Comparison of ENCODE assay signal across 8 cellular contexts in genomic region chr10:124917939-124918830, GRCh38. TPM values are rescaled to one million over a fixed set of nuclear protein-coding genes. Genes with fewer than 3 reads are reported as not detected.
A peak's percentile ranks its signal among the peaks of the same experiment; 100 is the strongest.
DNase-seq lines count a peak whose midpoint lies in the region; ATAC-seq and TF ChIP-seq lines count a peak whose summit lies in the region.

No MANE protein-coding gene starts in this region.

- no peak for ATAC-seq in CD8-positive, alpha-beta T cell
- ATAC-seq in upper lobe of left lung (ENCODE audit: low FRiP score in 2 of 2): no peak

- DNase-seq in CD8-positive, alpha-beta T cell: peak in 1 of 7 experiments; percentile 6
- DNase-seq in brain microvascular endothelial cell (no peak), lower leg skin (ENCODE audit: low spot score in 2 of 2) (peak in 1 of 2 donors; percentile 28), upper lobe of left lung (no peak), mucosa of gallbladder (ENCODE audit: low spot score) (no peak), posterior vena cava (ENCODE audit: low spot score) (no peak), NCI-H748 (lab: John Stamatoyannopoulos, UW; ENCODE audit: unreplicated experiment) (no peak)

- no peak for TF ChIP-seq EP300 in upper lobe of left lung (IDR thresholded peaks at IDR 0.05)

- CTCF ChIA-PET in CD8-positive, alpha-beta T cell (lab: Charles Lee): no interaction called here

- H3K4me1 ChIP-seq in CD8-positive, alpha-beta T cell (ENCODE audit: insufficient read depth, low read length): peaks cover 26% of the 10 kb centered on the region
- H3K4me1 ChIP-seq in upper lobe of left lung: peaks cover 18 to 36% (median 19%) of the 10 kb centered on the region in 4 donors

- H3K9me3 Mint-ChIP-seq in CD8-positive, alpha-beta T cell: no peaks in the 10 kb centered on the region
- H3K9me3 Mint-ChIP-seq in IgD-negative memory B cell: no peaks in the 10 kb centered on the region

- H3K27ac ChIP-seq in CD8-positive, alpha-beta T cell (ENCODE audit: low read depth, low read length): peak overlapping the region; percentile 65
- H3K27ac ChIP-seq in brain microvascular endothelial cell: peak overlapping the region; percentile 97
- peak overlapping the region; percentile 97 to 98 (median 98) for H3K27ac ChIP-seq in upper lobe of left lung

- H3K4me3 ChIP-seq in CD8-positive, alpha-beta T cell (ENCODE audit: low read depth, low read length): peak overlapping the region; percentile 86
- H3K4me3 ChIP-seq in brain microvascular endothelial cell (ENCODE audit: low read depth, low read length) (peak overlapping the region; percentile 84), lower leg skin (ENCODE audit: low read depth, poor library complexity, severe bottlenecking) (peak overlapping the region; percentile 84), upper lobe of left lung (peak overlapping the region; percentile 61 to 87 (median 77))

- peaks cover 40% of the 10 kb centered on the region for H3K4me1 Mint-ChIP-seq in CD8-positive, alpha-beta T cell (ENCODE audit: low read depth)
- H3K4me1 Mint-ChIP-seq in IgD-negative memory B cell: peaks cover 20 to 26% (median 25%) of the 10 kb centered on the region in 3 donors

- H3K27me3 Mint-ChIP-seq in CD8-positive, alpha-beta T cell (ENCODE audit: low read depth): no peaks in the 10 kb centered on the region
- H3K27me3 Mint-ChIP-seq in IgD-negative memory B cell: no peaks in the 10 kb centered on the region

- WGBS in lower leg skin, 2 donors: 20% methylated on average over 23 of the region's 23 CpGs
- WGBS in upper lobe of left lung, 2 donors: 23 to 25% methylated on average over 23 of the region's 23 CpGs

- in situ Hi-C loops in brain microvascular endothelial cell (cut with HindIII; ENCODE audit: low pct_ligation_motif_present, low sequenced_read_pairs): no loop called here

- no peaks in the 10 kb centered on the region for H3K9me3 ChIP-seq in CD8-positive, alpha-beta T cell (ENCODE audit: low read length)
- H3K9me3 ChIP-seq in upper lobe of left lung: no peaks in the 10 kb centered on the region

- POLR2A ChIA-PET in CD8-positive, alpha-beta T cell (lab: Charles Lee): interaction anchor here (0.6 to 2.6 kb wide), 2 partner anchors 24 to 126 kb away, joined by 3 to 9 read pairs; partner anchors contain the start of gene EEF1AKMT2

- intact Hi-C loops in CD8-positive, alpha-beta T cell (cut with DNase I, micrococcal nuclease): loop anchor here (2.0 to 10.0 kb wide), 14 partner anchors 54 to 1963 kb away; partner anchors contain the start of genes EDRF1 (in 2 of the 2), FAM53B (in 2 of the 2), OAT (in 2 of the 2) and ACADSB (in 1 of the 2)
- intact Hi-C loops in lower leg skin (cut with DNase I; ENCODE audit: low total_unique reads): no loop called here
- intact Hi-C loops in posterior vena cava (cut with DNase I): no loop called here

- H3K36me3 ChIP-seq in CD8-positive, alpha-beta T cell (ENCODE audit: insufficient read depth, low read length): no peaks in the 10 kb centered on the region
- H3K36me3 ChIP-seq in brain microvascular endothelial cell (replicated peaks) (peaks cover 2% of the 10 kb centered on the region), upper lobe of left lung (peaks cover 0 to 7% (median 0%) of the 10 kb centered on the region in 4 donors)

- TF ChIP-seq POLR2A in lower leg skin (IDR thresholded peaks at IDR 0.05): no peak
- TF ChIP-seq POLR2A in upper lobe of left lung (IDR thresholded peaks at IDR 0.05): no peak

- no peaks in the 10 kb centered on the region for H3K27me3 ChIP-seq in CD8-positive, alpha-beta T cell (ENCODE audit: insufficient read depth, low read length)
- H3K27me3 ChIP-seq in brain microvascular endothelial cell (replicated peaks): no peaks in the 10 kb centered on the region
- H3K27me3 ChIP-seq in upper lobe of left lung: no peaks in the 10 kb centered on the region

- H3K36me3 Mint-ChIP-seq in CD8-positive, alpha-beta T cell: peaks cover 15% of the 10 kb centered on the region
- H3K36me3 Mint-ChIP-seq in IgD-negative memory B cell: peaks cover 5% of the 10 kb centered on the region

- no peak for TF ChIP-seq CTCF in CD8-positive, alpha-beta T cell (IDR thresholded peaks at IDR 0.05)
- no peak for TF ChIP-seq CTCF in brain microvascular endothelial cell (IDR thresholded peaks at IDR 0.05; ENCODE audit: low read depth, low read length, missing control alignments)
- TF ChIP-seq CTCF in lower leg skin (IDR thresholded peaks at IDR 0.05): no peak
- no peak for TF ChIP-seq CTCF in upper lobe of left lung (IDR thresholded peaks at IDR 0.05)

- peak overlapping the region; percentile 96 for H3K27ac Mint-ChIP-seq in CD8-positive, alpha-beta T cell
- H3K27ac Mint-ChIP-seq in IgD-negative memory B cell: peak overlapping the region; percentile 96

- peak overlapping the region; percentile 96 for H3K4me3 Mint-ChIP-seq in CD8-positive, alpha-beta T cell
- peak overlapping the region; percentile 94 to 98 (median 96) for H3K4me3 Mint-ChIP-seq in IgD-negative memory B cell

RNA-seq across cellular contexts. Expression of gene ZRANB1, which starts 23.7 kb away (rescaled TPM):
- 10 to 100 TPM; 28.5 to 31.6 TPM for total RNA-seq in CD8-positive, alpha-beta T cell
- 8.4 TPM for polyA plus RNA-seq in IgD-negative memory B cell
- total RNA-seq in lower leg skin: 10 to 100 TPM; 26.5 to 40.6 (median 35.0) TPM
- total RNA-seq in upper lobe of left lung: 10 to 100 TPM; 14.6 to 35.4 (median 17.1) TPM
- total RNA-seq in mucosa of gallbladder: 17.7 TPM
- total RNA-seq in posterior vena cava: 10 to 100 TPM; 19.8 to 26.9 TPM

Comparison
In these comparisons a context has a peak if more than half of its experiments do, and no peak if none do; other contexts are left out.
1. intact Hi-C loops: an anchor here in CD8-positive, alpha-beta T cell (2.0 to 10.0 kb wide); none called in lower leg skin and posterior vena cava.